20 cellular contexts compared by ENCODE assay signal in the genomic region with DNA sequence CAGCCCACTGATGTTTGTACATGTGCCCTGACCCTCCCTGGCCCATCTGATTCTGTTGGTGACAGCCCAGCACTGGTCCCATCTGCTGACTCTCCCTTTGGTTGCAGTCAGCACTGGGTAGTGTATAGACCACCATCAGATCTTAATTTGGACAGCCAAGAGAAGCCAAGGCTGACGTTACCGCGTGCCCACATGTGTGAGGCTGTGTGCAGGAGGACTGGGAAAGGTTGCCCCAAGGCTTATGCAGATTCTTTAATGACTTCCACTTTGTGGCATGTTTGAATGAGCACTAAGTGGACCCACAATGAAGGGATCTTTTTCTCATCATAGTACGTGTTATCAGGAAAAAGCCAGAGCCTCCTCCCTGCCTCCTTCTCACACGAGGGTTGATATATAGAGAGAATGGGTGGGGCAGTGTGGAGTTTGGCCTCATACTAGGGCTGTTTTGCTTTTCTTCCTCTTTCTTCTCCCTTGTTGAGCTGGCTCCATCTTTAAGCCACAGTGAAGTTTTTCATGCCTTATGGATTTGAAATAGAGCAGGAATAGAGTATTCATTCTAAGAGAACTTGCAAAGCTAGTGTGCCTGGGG.
"Had no signal": no experiment of that assay in that cellular context is flagged by ENCODE, and none has a peak within 500 bp of the region (broad histone marks: within the 10 kb centered on the region; RNA-seq: fewer than 3 reads in every experiment).

No MANE protein-coding gene starts in this region.

- H3K9me3 ChIP-seq: gastroesophageal sphincter, lower lobe of right lung, tibial nerve, vagina had no signal

- H3K36me3 Mint-ChIP-seq: activated naive CD4-positive, alpha-beta T cell treated with anti-CD3 and anti-CD28 coated beads, Interleukin-2, amount 10 ng/mL, durations not matched to agents 7 days and 5 days had no signal

- H3K27ac Mint-ChIP-seq: activated CD4-positive, alpha-beta T cell treated with anti-CD3 and anti-CD28 coated beads, Interleukin-2, amount 10 ng/mL, durations not matched to agents 24 days and 14 days; activated CD8-positive, alpha-beta T cell treated with anti-CD3 and anti-CD28 coated beads, Interleukin-2, amount 10 ng/mL, durations not matched to agents 7 days and 5 days; activated naive CD4-positive, alpha-beta T cell treated with anti-CD3 and anti-CD28 coated beads, Interleukin-2, amount 10 ng/mL, durations not matched to agents 7 days and 5 days; activated naive CD8-positive, alpha-beta T cell treated with anti-CD3 and anti-CD28 coated beads, Interleukin-2, amount 50 U/mL, for 24 hours; activated T-cell treated with anti-CD3 and anti-CD28 coated beads, Interleukin-2, amount 50 U/mL, for 24 hours; progenitor cell of endocrine pancreas had no signal

- H3K4me3 Mint-ChIP-seq: activated CD4-positive, alpha-beta T cell treated with anti-CD3 and anti-CD28 coated beads, Interleukin-2, amount 10 ng/mL, durations not matched to agents 24 days and 14 days; activated CD8-positive, alpha-beta T cell treated with anti-CD3 and anti-CD28 coated beads, Interleukin-2, amount 10 ng/mL, durations not matched to agents 7 days and 5 days; activated naive CD4-positive, alpha-beta T cell treated with anti-CD3 and anti-CD28 coated beads, Interleukin-2, amount 10 ng/mL, durations not matched to agents 7 days and 5 days; activated naive CD8-positive, alpha-beta T cell treated with anti-CD3 and anti-CD28 coated beads, Interleukin-2, amount 50 U/mL, for 24 hours; activated T-cell treated with anti-CD3 and anti-CD28 coated beads, Interleukin-2, amount 50 U/mL, for 24 hours had no signal

- H3K27me3 ChIP-seq: gastroesophageal sphincter, tibial nerve, vagina had no signal

- H3K9me3 Mint-ChIP-seq: activated CD4-positive, alpha-beta T cell treated with anti-CD3 and anti-CD28 coated beads, Interleukin-2, amount 10 ng/mL, durations not matched to agents 24 days and 14 days; activated naive CD4-positive, alpha-beta T cell treated with anti-CD3 and anti-CD28 coated beads, Interleukin-2, amount 10 ng/mL, durations not matched to agents 7 days and 5 days; activated naive CD8-positive, alpha-beta T cell treated with anti-CD3 and anti-CD28 coated beads, Interleukin-2, amount 50 U/mL, for 24 hours; activated T-cell treated with anti-CD3 and anti-CD28 coated beads, Interleukin-2, amount 50 U/mL, for 24 hours had no signal

- DNase-seq: activated CD4-positive, alpha-beta T cell treated with anti-CD3 and anti-CD28 coated beads, Interleukin-2, amount 10 ng/mL, durations not matched to agents 24 days and 14 days; activated CD8-positive, alpha-beta T cell treated with anti-CD3 and anti-CD28 coated beads, Interleukin-2, amount 10 ng/mL, durations not matched to agents 7 days and 5 days; activated effector memory CD4-positive, alpha-beta T cell treated with Interleukin-2 at 50 U/mL for 16 hours; activated naive CD4-positive, alpha-beta T cell treated with anti-CD3 and anti-CD28 coated beads, Interleukin-2, amount 10 ng/mL, durations not matched to agents 7 days and 5 days; activated naive CD8-positive, alpha-beta T cell treated with anti-CD3 and anti-CD28 coated beads, Interleukin-2, amount 50 U/mL, for 24 hours; activated T-cell treated with anti-CD3 and anti-CD28 coated beads, Interleukin-2, amount 50 U/mL, for 24 hours; anterior cingulate cortex; cerebellar nuclear complex; effector CD4-positive, alpha-beta T cell; lower lobe of right lung; stimulated activated CD4-positive, alpha-beta T cell treated with anti-CD3 and anti-CD28 coated beads, Interleukin-12 subunit alpha, Interleukin-12 subunit beta, amount 100 ng/mL, for 4 hours; stimulated activated CD4-positive, alpha-beta T cell treated with anti-CD3 and anti-CD28 coated beads, Interleukin-2, amount 100 ng/mL, for 24 hours; stimulated activated naive CD8-positive, alpha-beta T cell treated with anti-CD3 and anti-CD28 coated beads, Interleukin-15, Interleukin-2, amounts not matched to agents 100 U/mL and 50 U/mL, for 24 hours; substantia nigra; SW 1271 had no signal

- H3K27ac ChIP-seq: gastroesophageal sphincter, lower lobe of right lung, tibial nerve, vagina had no signal

- ATAC-seq: activated CD8-positive, alpha-beta T cell treated with anti-CD3 and anti-CD28 coated beads, Interleukin-2, amount 10 ng/mL, durations not matched to agents 7 days and 5 days; activated naive CD8-positive, alpha-beta T cell treated with anti-CD3 and anti-CD28 coated beads, Interleukin-2, amount 50 U/mL, for 24 hours; esophagus mucosa; lower lobe of right lung; stimulated activated naive CD8-positive, alpha-beta T cell treated with anti-CD3 and anti-CD28 coated beads, Interleukin-15, Interleukin-2, amounts not matched to agents 100 U/mL and 50 U/mL, for 24 hours had no signal

- H3K27me3 Mint-ChIP-seq: activated naive CD8-positive, alpha-beta T cell treated with anti-CD3 and anti-CD28 coated beads, Interleukin-2, amount 50 U/mL, for 24 hours; activated T-cell treated with anti-CD3 and anti-CD28 coated beads, Interleukin-2, amount 50 U/mL, for 24 hours had no signal

- H3K4me1 ChIP-seq: vagina had no signal

- H3K36me3 ChIP-seq: gastroesophageal sphincter, lower lobe of right lung, vagina had no signal

- H3K4me3 ChIP-seq: gastroesophageal sphincter, lower lobe of right lung, tibial nerve, vagina had no signal

- H3K4me1 Mint-ChIP-seq: activated CD4-positive, alpha-beta T cell treated with anti-CD3 and anti-CD28 coated beads, Interleukin-2, amount 10 ng/mL, durations not matched to agents 24 days and 14 days; activated naive CD4-positive, alpha-beta T cell treated with anti-CD3 and anti-CD28 coated beads, Interleukin-2, amount 10 ng/mL, durations not matched to agents 7 days and 5 days; activated naive CD8-positive, alpha-beta T cell treated with anti-CD3 and anti-CD28 coated beads, Interleukin-2, amount 50 U/mL, for 24 hours had no signal
